Comparison of ENCODE assay signal across 9 cellular contexts in genomic region chr16:12801511-12802042, GRCh38. TPM values are rescaled to one million over a fixed set of nuclear protein-coding genes. Genes with fewer than 3 reads are reported as not detected.
DNase-seq lines count a peak whose midpoint lies in the region; ATAC-seq and TF ChIP-seq lines count a peak whose summit lies in the region.
"Had no signal": no experiment of that assay in that cellular context is flagged by ENCODE, and none has a peak within 500 bp of the region (broad histone marks: within the 10 kb centered on the region; RNA-seq: fewer than 3 reads in every experiment).

No MANE protein-coding gene starts in this region.

- POLR2A ChIA-PET in activated CD4-positive, alpha-beta T cell treated with anti-CD3 and anti-CD28 coated beads for 36 hours (lab: Charles Lee): no interaction called here

- ATAC-seq in activated CD4-positive, alpha-beta T cell treated with anti-CD3 and anti-CD28 coated beads for 36 hours: no peak
- ATAC-seq in GM21390 (IDR thresholded peaks at IDR 0.05; ENCODE audit: unreplicated experiment) (no peak), GM21447 (IDR thresholded peaks at IDR 0.05; ENCODE audit: unreplicated experiment) (no peak)
- ATAC-seq: right cardiac atrium had no signal

- peaks cover 28% of the 10 kb centered on the region for H3K4me1 Mint-ChIP-seq in activated CD4-positive, alpha-beta T cell treated with anti-CD3 and anti-CD28 coated beads for 36 hours

- no peaks in the 10 kb centered on the region for H3K36me3 Mint-ChIP-seq in activated CD4-positive, alpha-beta T cell treated with anti-CD3 and anti-CD28 coated beads for 36 hours (ENCODE audit: low read depth)

- TF ChIP-seq CTCF in choroid plexus epithelial cell (conservative IDR thresholded peaks at IDR 0.05; ENCODE audit: low read depth, low read length): no peak

- intact Hi-C loops in activated CD4-positive, alpha-beta T cell treated with anti-CD3 and anti-CD28 coated beads for 36 hours (cut with DNase I, micrococcal nuclease): loop anchor here (1.0 to 5.0 kb wide), 4 partner anchors 188 to 949 kb away; partner anchors contain the start of genes RSL1D1 (in 1 of the 2) and SNX29 (in 1 of the 2)

- H3K9me3 Mint-ChIP-seq in activated CD4-positive, alpha-beta T cell treated with anti-CD3 and anti-CD28 coated beads for 36 hours (ENCODE audit: low read depth): no peaks in the 10 kb centered on the region

- CTCF ChIA-PET in activated CD4-positive, alpha-beta T cell treated with anti-CD3 and anti-CD28 coated beads for 36 hours (lab: Charles Lee): no interaction called here

- H3K27me3 Mint-ChIP-seq in activated CD4-positive, alpha-beta T cell treated with anti-CD3 and anti-CD28 coated beads for 36 hours: no peaks in the 10 kb centered on the region

- peak overlapping the region; percentile 29 for H3K4me3 ChIP-seq in choroid plexus epithelial cell (ENCODE audit: low read depth, low read length)

- peak; percentile 37 for DNase-seq in activated CD4-positive, alpha-beta T cell treated with anti-CD3 and anti-CD28 coated beads for 36 hours
- DNase-seq in activated CD4-positive, alpha-beta T cell treated with anti-CD3 and anti-CD28 coated beads, Interleukin-2, amount 50 U/mL, for 1 hour: no peak
- peak; percentile 65 for DNase-seq in NOMO-1 treated with dmso at 0.1 percent for 144 hours (lab: John Stamatoyannopoulos, UW; ENCODE audit: unreplicated experiment)
- peak; percentile 90 for DNase-seq in choroid plexus epithelial cell (ENCODE audit: low read depth)
- DNase-seq in non-pigmented ciliary epithelial cell (ENCODE audit: low read depth): peak; percentile 84
- DNase-seq in NCI-H510A (lab: John Stamatoyannopoulos, UW): no peak

- peak overlapping the region; percentile 78 for H3K27ac Mint-ChIP-seq in activated CD4-positive, alpha-beta T cell treated with anti-CD3 and anti-CD28 coated beads for 36 hours

- H3K4me3 Mint-ChIP-seq in activated CD4-positive, alpha-beta T cell treated with anti-CD3 and anti-CD28 coated beads for 36 hours: peak overlapping the region; percentile 97

RNA-seq across cellular contexts. Expression of gene CPPED1, which starts 2.1 kb away (rescaled TPM):
- total RNA-seq in activated CD4-positive, alpha-beta T cell treated with anti-CD3 and anti-CD28 coated beads for 36 hours: 1 to 10 TPM; 8.0 to 9.8 TPM

Comparison
In these comparisons a context has a peak if more than half of its experiments do, and no peak if none do; other contexts are left out.
1. DNase-seq: peak in activated CD4-positive, alpha-beta T cell treated with anti-CD3 and anti-CD28 coated beads for 36 hours (single experiment), NOMO-1 treated with dmso at 0.1 percent for 144 hours (single experiment), choroid plexus epithelial cell (single experiment) and non-pigmented ciliary epithelial cell (single experiment); none in activated CD4-positive, alpha-beta T cell treated with anti-CD3 and anti-CD28 coated beads, Interleukin-2, amount 50 U/mL, for 1 hour (single experiment) and NCI-H510A (single experiment).